Comparison of ENCODE assay signal across 8 cellular contexts in genomic region chr6:3356056-3356823, GRCh38.
DNase-seq lines count a peak whose midpoint lies in the region; ATAC-seq and TF ChIP-seq lines count a peak whose summit lies in the region.

No MANE protein-coding gene starts in this region.

- peak overlapping the region; percentile 86 to 92 (median 88) for H3K4me3 Mint-ChIP-seq in CD4-positive, CD25-positive, alpha-beta regulatory T cell
- peak overlapping the region; percentile 66 for H3K4me3 Mint-ChIP-seq in osteocyte (ENCODE audit: unreplicated experiment)

- H3K9me3 Mint-ChIP-seq in CD4-positive, CD25-positive, alpha-beta regulatory T cell: peaks cover 0 to 1% (median 0%) of the 10 kb centered on the region in 7 donors
- H3K9me3 Mint-ChIP-seq in osteocyte (ENCODE audit: unreplicated experiment): no peaks in the 10 kb centered on the region

- TF ChIP-seq EP300 in gastroesophageal sphincter (IDR thresholded peaks at IDR 0.05): no peak

- peak; percentile 75 to 76 for ATAC-seq in CD4-positive, CD25-positive, alpha-beta regulatory T cell (ENCODE audit: low read depth in 2 of 2)
- peak; percentile 90 for ATAC-seq in GM19438 (IDR thresholded peaks at IDR 0.05; ENCODE audit: low read depth, unreplicated experiment)
- ATAC-seq in HG03575 (IDR thresholded peaks at IDR 0.05; ENCODE audit: extremely low read depth, insufficient number of reproducible peaks, low FRiP score, unreplicated experiment): peak; percentile 56
- ATAC-seq in gastroesophageal sphincter: peak; percentile 81

- no peaks in the 10 kb centered on the region for H3K36me3 ChIP-seq in CD4-positive, CD25-positive, alpha-beta regulatory T cell (ENCODE audit: control insufficient read depth, insufficient read depth, low read length)
- H3K36me3 ChIP-seq in gastroesophageal sphincter (no peaks in the 10 kb centered on the region), tibial artery (no peaks in the 10 kb centered on the region)

- peaks cover 22% of the 10 kb centered on the region for H3K4me1 ChIP-seq in CD4-positive, CD25-positive, alpha-beta regulatory T cell (ENCODE audit: control insufficient read depth, insufficient read depth, low read length, poor library complexity, severe bottlenecking)
- H3K4me1 ChIP-seq in gastroesophageal sphincter (peaks cover 6 to 60% (median 18%) of the 10 kb centered on the region in 3 donors), tibial artery (peaks cover 0 to 23% (median 16%) of the 10 kb centered on the region in 4 donors)

- peaks cover 10% of the 10 kb centered on the region for H3K27me3 Mint-ChIP-seq in CD4-positive, CD25-positive, alpha-beta regulatory T cell
- no peaks in the 10 kb centered on the region for H3K27me3 Mint-ChIP-seq in osteocyte (ENCODE audit: unreplicated experiment)

- H3K9me3 ChIP-seq in CD4-positive, CD25-positive, alpha-beta regulatory T cell (ENCODE audit: control insufficient read depth in 2 of 2, low read length in 2 of 2): no peaks in the 10 kb centered on the region
- no peaks in the 10 kb centered on the region for H3K9me3 ChIP-seq in gastroesophageal sphincter
- no peaks in the 10 kb centered on the region for H3K9me3 ChIP-seq in tibial artery

- peak overlapping the region; percentile 89 to 98 (median 89) for H3K27ac Mint-ChIP-seq in CD4-positive, CD25-positive, alpha-beta regulatory T cell
- peak overlapping the region; percentile 76 for H3K27ac Mint-ChIP-seq in osteocyte (ENCODE audit: unreplicated experiment)

- TF ChIP-seq CTCF in gastroesophageal sphincter (IDR thresholded peaks at IDR 0.05) (no peak), osteocyte (IDR thresholded peaks at IDR 0.05) (no peak), tibial artery (IDR thresholded peaks at IDR 0.05) (no peak)

- H3K4me1 Mint-ChIP-seq in CD4-positive, CD25-positive, alpha-beta regulatory T cell: peaks cover 20 to 49% (median 31%) of the 10 kb centered on the region in 4 donors
- peaks cover 43% of the 10 kb centered on the region for H3K4me1 Mint-ChIP-seq in osteocyte (ENCODE audit: unreplicated experiment)

- peak overlapping the region; percentile 77 for H3K27ac ChIP-seq in CD4-positive, CD25-positive, alpha-beta regulatory T cell (ENCODE audit: insufficient read depth, low read length, poor library complexity, severe bottlenecking)
- peak overlapping the region; percentile 90 to 99 (median 92) for H3K27ac ChIP-seq in gastroesophageal sphincter
- H3K27ac ChIP-seq in tibial artery: peak overlapping the region; percentile 81 to 88

- peak; percentile 43 to 63 (median 58) for DNase-seq in CD4-positive, CD25-positive, alpha-beta regulatory T cell
- peak; percentile 75 for DNase-seq in RKO (ENCODE audit: low spot score)
- DNase-seq in activated effector memory CD4-positive, alpha-beta T cell treated with anti-CD3 and anti-CD28 coated beads, Interleukin-2, amount 50 U/mL, for 16 hours: peak; percentile 84
- DNase-seq in osteocyte (ENCODE audit: extremely low spot score, unreplicated experiment): no peak
- peak; percentile 86 for DNase-seq in tibial artery

- peaks cover 2% of the 10 kb centered on the region for H3K27me3 ChIP-seq in CD4-positive, CD25-positive, alpha-beta regulatory T cell (ENCODE audit: control insufficient read depth, insufficient read depth, low read length)
- H3K27me3 ChIP-seq in gastroesophageal sphincter (no peaks in the 10 kb centered on the region), tibial artery (no peaks in the 10 kb centered on the region)

- WGBS in gastroesophageal sphincter (ENCODE audit: low coverage in 1 of 2), 2 donors: 0 to 7% methylated on average over 4 to 15 of the region's 24 CpGs

- TF ChIP-seq POLR2A in gastroesophageal sphincter (IDR thresholded peaks at IDR 0.05): peak in 1 of 2 donors; percentile 10

- peak overlapping the region; percentile 74 for H3K4me3 ChIP-seq in CD4-positive, CD25-positive, alpha-beta regulatory T cell (ENCODE audit: low read depth, low read length)
- peak overlapping the region; percentile 12 to 49 for H3K4me3 ChIP-seq in gastroesophageal sphincter
- H3K4me3 ChIP-seq in tibial artery: peak overlapping the region; percentile 44 to 52

- intact Hi-C loops in tibial artery (cut with DNase I; ENCODE audit: low total_unique reads): loop anchor here (10.0 kb wide), 1 partner anchor 379 kb away; no protein-coding TSS in a partner anchor

- no peaks in the 10 kb centered on the region for H3K36me3 Mint-ChIP-seq in CD4-positive, CD25-positive, alpha-beta regulatory T cell
- H3K36me3 Mint-ChIP-seq in osteocyte (ENCODE audit: unreplicated experiment): no peaks in the 10 kb centered on the region
